Comparison of ENCODE assay signal across 15 cellular contexts in genomic region chr21:42195378-42196031, GRCh38. TPM values are rescaled to one million over a fixed set of nuclear protein-coding genes. Genes with fewer than 3 reads are reported as not detected.
DNase-seq lines count a peak whose midpoint lies in the region; ATAC-seq and TF ChIP-seq lines count a peak whose summit lies in the region.
"Had no signal": no experiment of that assay in that cellular context is flagged by ENCODE, and none has a peak within 500 bp of the region (broad histone marks: within the 10 kb centered on the region; RNA-seq: fewer than 3 reads in every experiment).

No MANE protein-coding gene starts in this region.

- H3K27ac ChIP-seq in RWPE2 (ENCODE audit: poor library complexity, severe bottlenecking): no peak overlapping the region
- no peak overlapping the region for H3K27ac ChIP-seq in tibial artery

- H3K27me3 ChIP-seq in RWPE2 (ENCODE audit: insufficient read depth, poor library complexity, severe bottlenecking): no peaks in the 10 kb centered on the region
- H3K27me3 ChIP-seq in tibial artery: peaks cover 0 to 30% of the 10 kb centered on the region in 2 donors

- H3K27me3 Mint-ChIP-seq in activated CD8-positive, alpha-beta T cell treated with anti-CD3 and anti-CD28 coated beads for 36 hours: no peaks in the 10 kb centered on the region
- H3K27me3 Mint-ChIP-seq in activated CD8-positive, alpha-beta T cell treated with anti-CD3 and anti-CD28 coated beads, Interleukin-2, amount 10 ng/mL, durations not matched to agents 7 days and 5 days (ENCODE audit: low read depth): peaks cover 10% of the 10 kb centered on the region
- H3K27me3 Mint-ChIP-seq: activated naive CD8-positive, alpha-beta T cell treated with anti-CD3 and anti-CD28 coated beads, Interleukin-2, amount 50 U/mL, for 24 hours; effector memory CD8-positive, alpha-beta T cell had no signal

- DNase-seq in activated CD8-positive, alpha-beta T cell treated with anti-CD3 and anti-CD28 coated beads for 36 hours: peak; percentile 21
- DNase-seq in activated CD8-positive, alpha-beta T cell treated with anti-CD3 and anti-CD28 coated beads, Interleukin-2, amount 10 ng/mL, durations not matched to agents 7 days and 5 days: no peak
- DNase-seq in RWPE2 (ENCODE audit: low spot score): no peak
- DNase-seq in fibroblast of pulmonary artery (ENCODE audit: low read depth): peak; percentile 88
- peak; percentile 44 to 75 for DNase-seq in tibial artery
- no peak for DNase-seq in NCI-H1105 treated with DMSO at 0.1 percent for 48 hours (lab: John Stamatoyannopoulos, UW)
- no peak for DNase-seq in activated gamma-delta T cell treated with Interleukin-2 at 50 U/mL for 16 hours
- DNase-seq: ACHN; activated CD8-positive, alpha-beta memory T cell treated with anti-CD3 and anti-CD28 coated beads, Interleukin-2, amount 50 U/mL, for 48 hours; activated naive CD8-positive, alpha-beta T cell treated with anti-CD3 and anti-CD28 coated beads, Interleukin-2, amount 50 U/mL, for 24 hours; effector memory CD8-positive, alpha-beta T cell; NCI-H2029 treated with DMSO at 0.1 percent for 48 hours; T1000 had no signal

- H3K9me3 ChIP-seq in RWPE2 (ENCODE audit: severe bottlenecking) (no peaks in the 10 kb centered on the region), tibial artery (no peaks in the 10 kb centered on the region)

- intact Hi-C loops in activated CD8-positive, alpha-beta T cell treated with anti-CD3 and anti-CD28 coated beads for 36 hours (cut with micrococcal nuclease): no loop called here
- intact Hi-C loops in tibial artery (cut with DNase I; ENCODE audit: low total_unique reads): no loop called here

- no peak overlapping the region for H3K4me3 Mint-ChIP-seq in activated CD8-positive, alpha-beta T cell treated with anti-CD3 and anti-CD28 coated beads for 36 hours
- no peak overlapping the region for H3K4me3 Mint-ChIP-seq in activated CD8-positive, alpha-beta T cell treated with anti-CD3 and anti-CD28 coated beads, Interleukin-2, amount 10 ng/mL, durations not matched to agents 7 days and 5 days
- H3K4me3 Mint-ChIP-seq: activated naive CD8-positive, alpha-beta T cell treated with anti-CD3 and anti-CD28 coated beads, Interleukin-2, amount 50 U/mL, for 24 hours; effector memory CD8-positive, alpha-beta T cell had no signal

- POLR2A ChIA-PET in activated CD8-positive, alpha-beta T cell treated with anti-CD3 and anti-CD28 coated beads for 36 hours (lab: Charles Lee): no interaction called here
- POLR2A ChIA-PET in activated CD8-positive, alpha-beta T cell treated with anti-CD3 and anti-CD28 coated beads, Interleukin-2, amount 10 ng/mL, durations not matched to agents 7 days and 5 days (lab: Charles Lee): no interaction called here

- H3K4me1 ChIP-seq in RWPE2 (ENCODE audit: insufficient read depth, poor library complexity, severe bottlenecking) (peaks cover 37% of the 10 kb centered on the region), tibial artery (no peaks in the 10 kb centered on the region)

- no peak overlapping the region for H3K27ac Mint-ChIP-seq in activated CD8-positive, alpha-beta T cell treated with anti-CD3 and anti-CD28 coated beads for 36 hours
- H3K27ac Mint-ChIP-seq in activated CD8-positive, alpha-beta T cell treated with anti-CD3 and anti-CD28 coated beads, Interleukin-2, amount 10 ng/mL, durations not matched to agents 7 days and 5 days: no peak overlapping the region
- H3K27ac Mint-ChIP-seq: activated naive CD8-positive, alpha-beta T cell treated with anti-CD3 and anti-CD28 coated beads, Interleukin-2, amount 50 U/mL, for 24 hours; effector memory CD8-positive, alpha-beta T cell had no signal

- H3K4me1 Mint-ChIP-seq in activated CD8-positive, alpha-beta T cell treated with anti-CD3 and anti-CD28 coated beads for 36 hours (ENCODE audit: low read depth): peaks cover 60% of the 10 kb centered on the region
- peaks cover 75% of the 10 kb centered on the region for H3K4me1 Mint-ChIP-seq in activated CD8-positive, alpha-beta T cell treated with anti-CD3 and anti-CD28 coated beads, Interleukin-2, amount 10 ng/mL, durations not matched to agents 7 days and 5 days (ENCODE audit: low read depth)

- no peak overlapping the region for H3K4me3 ChIP-seq in RWPE2 (ENCODE audit: severe bottlenecking)
- H3K4me3 ChIP-seq in fibroblast of pulmonary artery (replicated peaks; ENCODE audit: low read depth, low read length): no peak overlapping the region
- no peak overlapping the region for H3K4me3 ChIP-seq in tibial artery

- H3K36me3 Mint-ChIP-seq in activated CD8-positive, alpha-beta T cell treated with anti-CD3 and anti-CD28 coated beads for 36 hours (ENCODE audit: low read depth): no peaks in the 10 kb centered on the region
- H3K36me3 Mint-ChIP-seq in activated CD8-positive, alpha-beta T cell treated with anti-CD3 and anti-CD28 coated beads, Interleukin-2, amount 10 ng/mL, durations not matched to agents 7 days and 5 days (ENCODE audit: low read depth): no peaks in the 10 kb centered on the region

- CTCF ChIA-PET in activated CD8-positive, alpha-beta T cell treated with anti-CD3 and anti-CD28 coated beads for 36 hours (lab: Charles Lee): interaction anchor here (3.0 kb wide), 1 partner anchor 63 kb away, joined by 11 read pairs; no protein-coding TSS in a partner anchor
- CTCF ChIA-PET in activated CD8-positive, alpha-beta T cell treated with anti-CD3 and anti-CD28 coated beads, Interleukin-2, amount 10 ng/mL, durations not matched to agents 7 days and 5 days (lab: Charles Lee): no interaction called here

- no peaks in the 10 kb centered on the region for H3K9me3 Mint-ChIP-seq in activated CD8-positive, alpha-beta T cell treated with anti-CD3 and anti-CD28 coated beads for 36 hours
- H3K9me3 Mint-ChIP-seq in activated CD8-positive, alpha-beta T cell treated with anti-CD3 and anti-CD28 coated beads, Interleukin-2, amount 10 ng/mL, durations not matched to agents 7 days and 5 days (ENCODE audit: insufficient read depth): no peaks in the 10 kb centered on the region
- H3K9me3 Mint-ChIP-seq: activated naive CD8-positive, alpha-beta T cell treated with anti-CD3 and anti-CD28 coated beads, Interleukin-2, amount 50 U/mL, for 24 hours; effector memory CD8-positive, alpha-beta T cell had no signal

- TF ChIP-seq CTCF in activated CD8-positive, alpha-beta T cell treated with anti-CD3 and anti-CD28 coated beads for 36 hours (IDR thresholded peaks at IDR 0.05): no peak
- TF ChIP-seq CTCF in RWPE2 (IDR thresholded peaks at IDR 0.05; ENCODE audit: poor library complexity, severe bottlenecking) (no peak), fibroblast of pulmonary artery (IDR thresholded peaks at IDR 0.05; ENCODE audit: low read length, missing control alignments) (no peak), tibial artery (IDR thresholded peaks at IDR 0.05) (no peak)

- ATAC-seq in activated CD8-positive, alpha-beta T cell treated with anti-CD3 and anti-CD28 coated beads for 36 hours: no peak
- no peak for ATAC-seq in activated CD8-positive, alpha-beta T cell treated with anti-CD3 and anti-CD28 coated beads, Interleukin-2, amount 10 ng/mL, durations not matched to agents 7 days and 5 days
- ATAC-seq in RWPE2 (ENCODE audit: low read depth) (peak; percentile 26; the same call in 1 of the 3 replicates), HG02763 (IDR thresholded peaks at IDR 0.05; ENCODE audit: unreplicated experiment) (no peak)
- ATAC-seq: activated naive CD8-positive, alpha-beta T cell treated with anti-CD3 and anti-CD28 coated beads, Interleukin-2, amount 50 U/mL, for 24 hours; effector memory CD8-positive, alpha-beta T cell; right cardiac atrium had no signal

- H3K36me3 ChIP-seq in RWPE2 (ENCODE audit: low read depth) (no peaks in the 10 kb centered on the region), tibial artery (no peaks in the 10 kb centered on the region)

RNA-seq across cellular contexts. Expression of gene ABCG1, which starts 23.4 kb away (rescaled TPM):
- 10 to 100 TPM; 12.1 to 12.7 TPM for total RNA-seq in activated CD8-positive, alpha-beta T cell treated with anti-CD3 and anti-CD28 coated beads for 36 hours
- 1 to 10 TPM; 6.7 to 8.0 TPM for total RNA-seq in activated CD8-positive, alpha-beta T cell treated with anti-CD3 and anti-CD28 coated beads, Interleukin-2, amount 10 ng/mL, durations not matched to agents 7 days and 5 days

Comparison
In these comparisons a context has a peak if more than half of its experiments do, and no peak if none do; other contexts are left out.
1. DNase-seq: peak in activated CD8-positive, alpha-beta T cell treated with anti-CD3 and anti-CD28 coated beads for 36 hours (single experiment), fibroblast of pulmonary artery (single experiment) and tibial artery (2 of 2); none in activated CD8-positive, alpha-beta T cell treated with anti-CD3 and anti-CD28 coated beads, Interleukin-2, amount 10 ng/mL, durations not matched to agents 7 days and 5 days (single experiment), RWPE2 (single experiment), NCI-H1105 treated with DMSO at 0.1 percent for 48 hours (single experiment) and activated gamma-delta T cell treated with Interleukin-2 at 50 U/mL for 16 hours (single experiment).